ENCODE assay signal across 8 cellular contexts in genomic region chr7:38178004-38178694, GRCh38. TPM values are rescaled to one million over a fixed set of nuclear protein-coding genes. Genes with fewer than 3 reads are reported as not detected.
DNase-seq lines count a peak whose midpoint lies in the region; ATAC-seq lines count a peak whose summit lies in the region.

Gene STARD3NL (plus strand): TSS chr7:38178245. CDS start chr7:38207505, 29,260 bp downstream.

- peak; percentile 98 for ATAC-seq in GM21360 (IDR thresholded peaks at IDR 0.05; ENCODE audit: unreplicated experiment)
- ATAC-seq in effector memory CD8-positive, alpha-beta T cell (replicated peaks): peak; percentile 94

- DNase-seq in COLO829 (ENCODE audit: low spot score) (peak; percentile 98), HT1080 (ENCODE audit: low read depth) (peak; percentile 100), NOMO-1 treated with DMSO at 0.1 percent for 48 hours (lab: John Stamatoyannopoulos, UW; ENCODE audit: unreplicated experiment) (peak; percentile 95), medulla oblongata (ENCODE audit: extremely low spot score) (peak; percentile 100)
- peak; percentile 73 to 84 for DNase-seq in activated CD8-positive, alpha-beta memory T cell treated with anti-CD3 and anti-CD28 coated beads for 4 hours (ENCODE audit: low read depth in 2 of 2)
- DNase-seq in effector memory CD8-positive, alpha-beta T cell: peak; percentile 86 to 88 (median 87)
- DNase-seq in stimulated activated CD8-positive, alpha-beta memory T cell treated with anti-CD3 and anti-CD28 coated beads, Interleukin-12 subunit alpha, Interleukin-12 subunit beta, amount 100 ng/mL, for 1 hour (ENCODE audit: low read depth): peak; percentile 80

- peak within 1 kb of the TSS; percentile 97 for H3K4me3 Mint-ChIP-seq in effector memory CD8-positive, alpha-beta T cell

- H3K9me3 Mint-ChIP-seq in effector memory CD8-positive, alpha-beta T cell: no peaks in the 10 kb centered on the region

- peak within 1 kb of the TSS; percentile 94 to 96 for H3K27ac Mint-ChIP-seq in effector memory CD8-positive, alpha-beta T cell

- H3K27me3 Mint-ChIP-seq in effector memory CD8-positive, alpha-beta T cell: peaks cover 8 to 14% of the 10 kb centered on the region in 2 donors

- H3K36me3 Mint-ChIP-seq in effector memory CD8-positive, alpha-beta T cell (ENCODE audit: insufficient read depth): peaks cover 11% of the 10 kb centered on the region

- H3K4me1 Mint-ChIP-seq in effector memory CD8-positive, alpha-beta T cell (ENCODE audit: low read depth in 2 of 2): peaks cover 28 to 37% of the 10 kb centered on the region in 2 donors

RNA-seq across cellular contexts. Expression of gene STARD3NL, which starts in this region (rescaled TPM):
- 71.6 and 87.5 TPM in 2 replicates for total RNA-seq in HT1080 (2014; rRNA removed; shearing (Covaris generic))
- 76.0 and 76.6 TPM in 2 replicates for polyA plus RNA-seq in HT1080 (2015; cell fraction: cytosol; rRNA removed)
- 33.4 and 38.4 TPM in 2 replicates for polyA plus RNA-seq in HT1080 (2015; cell fraction: nucleus; rRNA removed)

Comparison
In these comparisons a context has a peak if more than half of its experiments do, and no peak if none do; other contexts are left out.
1. Peak in every context shown above with its lines: DNase-seq and ATAC-seq.